8 cellular contexts compared by ENCODE assay signal in the genomic region with DNA sequence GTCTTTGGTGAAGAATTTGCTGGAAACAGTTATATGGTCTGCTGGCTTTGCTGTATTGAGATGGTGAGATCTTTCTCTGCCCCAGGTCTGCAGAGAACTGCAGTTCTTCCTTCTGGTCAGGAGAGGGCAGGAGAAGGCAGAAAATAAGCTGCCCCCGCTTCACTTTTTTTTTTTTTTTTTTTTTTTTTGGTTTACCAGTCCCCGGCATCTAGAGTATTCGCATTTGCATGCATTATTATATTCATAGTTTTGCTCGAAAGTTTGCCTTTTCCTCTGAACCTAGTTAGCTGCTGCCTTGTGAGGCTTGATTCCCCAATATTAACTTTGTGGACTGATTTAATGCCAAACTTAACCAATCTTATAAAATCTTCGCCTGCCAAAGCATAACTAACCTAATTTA. TPM values are rescaled to one million over a fixed set of nuclear protein-coding genes. Genes with fewer than 3 reads are reported as not detected.
DNase-seq lines count a peak whose midpoint lies in the region; ATAC-seq and TF ChIP-seq lines count a peak whose summit lies in the region.

No MANE protein-coding gene starts in this region.

- H3K9me3 ChIP-seq in liver (ENCODE audit: control insufficient read depth in 4 of 4, low read length in 3 of 4) (no peaks in the 10 kb centered on the region), tibial nerve (no peaks in the 10 kb centered on the region)

- no peak for ATAC-seq in GM21447 (IDR thresholded peaks at IDR 0.05; ENCODE audit: unreplicated experiment)

- WGBS in liver, result 18% methylated on average over 5 of the region's 5 CpGs
- WGBS in tibial nerve, 2 donors, result 17 to 20% methylated on average over 5 of the region's 5 CpGs

- H3K4me1 ChIP-seq in liver (ENCODE audit: control insufficient read depth in 4 of 4, insufficient read depth in 4 of 4, low read length in 3 of 4) (peaks cover 0 to 4% (median 0%) of the 10 kb centered on the region in 4 donors), tibial nerve (peaks cover 0 to 4% (median 0%) of the 10 kb centered on the region in 4 donors)

- H3K4me3 ChIP-seq in LNCaP clone FGC (ENCODE audit: low read depth, low read length) (no peak overlapping the region), liver (ENCODE audit: low read depth in 1 of 3, low read length in 3 of 3) (no peak overlapping the region), tibial nerve (no peak overlapping the region)

- no peak for TF ChIP-seq EP300 in tibial nerve (IDR thresholded peaks at IDR 0.05)

- H3K27me3 ChIP-seq in liver (ENCODE audit: control insufficient read depth in 4 of 4, insufficient read depth in 4 of 4, low read length in 3 of 4) (no peaks in the 10 kb centered on the region), tibial nerve (peaks cover 0 to 12% of the 10 kb centered on the region in 2 donors)

- H3K36me3 ChIP-seq in liver (ENCODE audit: control insufficient read depth in 4 of 4, insufficient read depth in 3 of 4, low read depth in 1 of 4, low read length in 3 of 4) (no peaks in the 10 kb centered on the region), tibial nerve (no peaks in the 10 kb centered on the region)

- POLR2A ChIA-PET in RWPE1 (lab: Yijun Ruan, JAX; ENCODE audit: low non-redundant PET), result interaction anchor here (0.6 kb wide), 1 partner anchor 347 kb away, joined by 3 read pairs; no protein-coding TSS in a partner anchor

- H3K27ac ChIP-seq in RWPE1 (no peak overlapping the region), liver (ENCODE audit: low read depth in 1 of 2, low read length in 2 of 2) (no peak overlapping the region), tibial nerve (no peak overlapping the region)

- CTCF ChIA-PET in RWPE1 (lab: Yijun Ruan, JAX), result interaction anchor here (0.6 to 2.5 kb wide), 20 partner anchors 11 to 394 kb away, joined by 3 to 18 read pairs (median 4); partner anchors contain the start of genes ABCC5 and PARL

- H3K9ac ChIP-seq in liver (ENCODE audit: low read depth in 1 of 2, low read length in 2 of 2), result no peak overlapping the region

- TF ChIP-seq POLR2A in tibial nerve (IDR thresholded peaks at IDR 0.05), result no peak

- peak; percentile 87 to 91 for TF ChIP-seq RAD21 in liver (IDR thresholded peaks at IDR 0.05)

- peak; percentile 27 for DNase-seq in stimulated activated CD4-positive, alpha-beta T cell treated with anti-CD3 and anti-CD28 coated beads, Interleukin-15, amount 100 ng/mL, for 24 hours
- no peak for DNase-seq in stimulated activated CD4-positive, alpha-beta T cell treated with anti-CD3 and anti-CD28 coated beads, Interleukin-4, amount 100 ng/mL, for 1 hour
- DNase-seq in LNCaP clone FGC (ENCODE audit: low read depth) (no peak), RWPE1 (ENCODE audit: low spot score) (peak; percentile 79), cerebellar cortex (ENCODE audit: low spot score) (peak; percentile 62), tibial nerve (ENCODE audit: low spot score in 2 of 2) (peak in 1 of 2 donors; percentile 26)

- peak; percentile 88 for TF ChIP-seq CTCF in LNCaP clone FGC (IDR thresholded peaks at IDR 0.05; ENCODE audit: control insufficient read depth, extremely low read depth, insufficient read depth)
- TF ChIP-seq CTCF in RWPE1 (conservative IDR thresholded peaks at IDR 0.05; ENCODE audit: low read depth), result peak; percentile 85
- TF ChIP-seq CTCF in liver (IDR thresholded peaks at IDR 0.05; ENCODE audit: low read depth, low read length, missing input control), result peak; percentile 92
- peak; percentile 47 to 87 (median 70) for TF ChIP-seq CTCF in tibial nerve (IDR thresholded peaks at IDR 0.05)

TF ChIP-seq in liver, 16 proteins besides CTCF, POLR2A, EP300 and RAD21:
- no peak for TF ChIP-seq HNF4A (conservative IDR thresholded peaks at IDR 0.05)
- TF ChIP-seq TAF1 (conservative IDR thresholded peaks at IDR 0.05), result no peak
- no peak for TF ChIP-seq GABPA (IDR thresholded peaks at IDR 0.05 in 1 of 2, conservative IDR thresholded peaks at IDR 0.05 in 1 of 2)
- no peak for TF ChIP-seq JUND (IDR thresholded peaks at IDR 0.05)
- TF ChIP-seq EGR1 (IDR thresholded peaks at IDR 0.05; ENCODE audit: low read depth in 2 of 2), result no peak
- no peak for TF ChIP-seq HNF4G (IDR thresholded peaks at IDR 0.05)
- TF ChIP-seq, protein P1, sequence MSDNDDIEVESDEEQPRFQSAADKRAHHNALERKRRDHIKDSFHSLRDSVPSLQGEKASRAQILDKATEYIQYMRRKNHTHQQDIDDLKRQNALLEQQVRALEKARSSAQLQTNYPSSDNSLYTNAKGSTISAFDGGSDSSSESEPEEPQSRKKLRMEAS (IDR thresholded peaks at IDR 0.05), result no peak
- TF ChIP-seq FOXA2 (IDR thresholded peaks at IDR 0.05), result no peak

RNA-seq across cellular contexts. Expression of gene PARL, which starts 10.6 kb away (rescaled TPM):
- total RNA-seq in liver, result 10 to 100 TPM; 16.1 to 23.3 TPM
- 10 to 100 TPM; 21.0 to 32.7 TPM for polyA plus RNA-seq in liver
- 10 to 100 TPM; 47.6 to 66.6 (median 55.7) TPM for total RNA-seq in tibial nerve

Comparison
In these comparisons a context has a peak if more than half of its experiments do, and no peak if none do; other contexts are left out.
1. DNase-seq: peak in stimulated activated CD4-positive, alpha-beta T cell treated with anti-CD3 and anti-CD28 coated beads, Interleukin-15, amount 100 ng/mL, for 24 hours (single experiment), RWPE1 (single experiment) and cerebellar cortex (single experiment); none in stimulated activated CD4-positive, alpha-beta T cell treated with anti-CD3 and anti-CD28 coated beads, Interleukin-4, amount 100 ng/mL, for 1 hour (single experiment) and LNCaP clone FGC (single experiment).
2. Peak in every context shown above with its lines, with median percentiles within 50 percentile points of each other: CTCF ChIP-seq.